Comparison of ENCODE assay signal across 8 cellular contexts in the genomic region with DNA sequence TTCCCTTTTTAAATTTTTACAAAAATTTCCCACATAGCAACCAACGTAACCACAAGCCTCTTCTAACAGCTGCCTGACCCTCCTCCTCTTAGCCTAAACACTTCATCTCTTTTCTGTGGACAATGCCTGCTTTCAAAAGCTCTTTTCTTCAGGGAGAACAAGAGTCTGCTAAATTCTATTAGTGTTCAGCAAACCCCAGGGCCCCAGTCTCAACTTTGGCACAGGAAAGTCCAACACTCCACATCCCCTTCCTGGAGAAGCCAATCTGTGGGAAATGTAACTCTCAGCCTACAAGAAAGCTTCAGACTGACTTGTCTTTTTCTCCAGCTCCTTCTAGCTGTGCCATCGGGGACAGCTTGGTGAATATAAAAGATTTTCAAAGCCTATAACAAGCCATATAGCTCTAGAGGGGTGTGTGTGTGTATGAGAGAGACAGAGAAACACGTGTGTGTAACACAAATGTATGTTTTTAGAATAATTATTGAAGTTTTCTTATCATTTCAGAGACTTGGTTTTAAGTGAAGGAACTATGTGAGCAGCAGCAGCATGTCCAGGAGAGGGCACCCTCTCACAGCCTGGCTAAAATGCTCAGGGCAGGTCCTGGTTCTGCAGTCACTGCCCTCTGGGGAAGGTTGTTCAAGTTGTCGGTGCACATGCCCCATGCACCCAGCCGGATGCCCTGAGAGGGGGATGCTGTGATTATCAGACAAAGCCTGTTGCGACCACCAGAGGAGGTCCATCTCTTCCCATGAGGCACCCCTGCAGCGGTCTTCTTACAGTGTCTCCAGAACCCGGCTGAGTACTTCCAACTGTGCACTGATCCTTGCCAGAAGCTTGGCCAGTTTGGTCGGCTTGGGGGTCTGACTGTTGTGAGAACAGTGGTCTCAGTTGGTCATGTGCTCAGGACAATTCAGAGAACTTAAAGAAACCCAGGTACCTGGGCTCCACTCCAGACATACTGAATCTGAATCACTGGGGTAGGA. TPM values are rescaled to one million over a fixed set of nuclear protein-coding genes. Genes with fewer than 3 reads are reported as not detected.
A peak's percentile ranks its signal among the peaks of the same experiment; 100 is the strongest.
DNase-seq lines count a peak whose midpoint lies in the region; ATAC-seq, FAIRE-seq and TF ChIP-seq lines count a peak whose summit lies in the region.

No MANE protein-coding gene starts in this region.

- H3K4me1 Mint-ChIP-seq in activated naive CD8-positive, alpha-beta T cell treated with anti-CD3 and anti-CD28 coated beads, Interleukin-2, amount 50 U/mL, for 24 hours = no peaks in the 10 kb centered on the region

- H3K4me3 ChIP-seq in PC-3 (ENCODE audit: low read length) = no peak overlapping the region

- CTCF ChIA-PET in PC-3 (lab: Charles Lee) = interaction anchor here (0.6 to 1.1 kb wide), 3 partner anchors 16 to 19 kb away, joined by 3 read pairs; no protein-coding TSS in a partner anchor

- no peaks in the 10 kb centered on the region; the same call in 1 of the 2 replicates for H3K4me1 ChIP-seq in PC-3 (ENCODE audit: insufficient read depth, low read length)

- no TSS peak for BruUV-seq in PC-3 (replicated peaks; lab: Mats Ljungman, UMichigan)

- TF ChIP-seq CTCF in PC-3 (conservative IDR thresholded peaks at IDR 0.05; ENCODE audit: low read depth, low read length) = peak; percentile 79

- no peaks in the 10 kb centered on the region; the same call in 1 of the 2 replicates for H3K36me3 ChIP-seq in PC-3 (ENCODE audit: low read depth, low read length)

- no peak overlapping the region for H3K27ac ChIP-seq in PC-3 (ENCODE audit: low read length)

- H2AFZ ChIP-seq in PC-3 (ENCODE audit: low read length) = peak overlapping the region; percentile 34; the same call in 1 of the 2 replicates

- H3K9me3 Mint-ChIP-seq in activated naive CD8-positive, alpha-beta T cell treated with anti-CD3 and anti-CD28 coated beads, Interleukin-2, amount 50 U/mL, for 24 hours = no peaks in the 10 kb centered on the region

- H3K4me3 Mint-ChIP-seq in activated naive CD8-positive, alpha-beta T cell treated with anti-CD3 and anti-CD28 coated beads, Interleukin-2, amount 50 U/mL, for 24 hours = no peak overlapping the region

- H4K20me1 ChIP-seq in PC-3 (ENCODE audit: low read length) = no peaks in the 10 kb centered on the region

- H3K36me3 Mint-ChIP-seq in activated naive CD8-positive, alpha-beta T cell treated with anti-CD3 and anti-CD28 coated beads, Interleukin-2, amount 50 U/mL, for 24 hours (ENCODE audit: low read depth) = no peaks in the 10 kb centered on the region

- H3K9me3 ChIP-seq in PC-3 (ENCODE audit: low read length) = no peaks in the 10 kb centered on the region

- peaks cover 13% of the 10 kb centered on the region for H3K27me3 Mint-ChIP-seq in activated naive CD8-positive, alpha-beta T cell treated with anti-CD3 and anti-CD28 coated beads, Interleukin-2, amount 50 U/mL, for 24 hours

- H3K27ac Mint-ChIP-seq in activated naive CD8-positive, alpha-beta T cell treated with anti-CD3 and anti-CD28 coated beads, Interleukin-2, amount 50 U/mL, for 24 hours = no peak overlapping the region

- peak; percentile 48 for FAIRE-seq in A204.1 (lab: Jason Lieb, UNC)

- no peak overlapping the region for H3K9ac ChIP-seq in PC-3 (ENCODE audit: low read length)

- no peaks in the 10 kb centered on the region for H3F3A ChIP-seq in PC-3 (ENCODE audit: low read length, unreplicated experiment)

- H3K79me2 ChIP-seq in PC-3 (ENCODE audit: low read length) = no peaks in the 10 kb centered on the region

- POLR2A ChIA-PET in PC-3 (lab: Charles Lee; ENCODE audit: unreplicated experiment) = interaction anchor here (0.6 kb wide), 1 partner anchor 10 kb away, joined by 3 read pairs; no protein-coding TSS in a partner anchor

- H3K9me2 ChIP-seq in PC-3 (replicated peaks; ENCODE audit: low read length) = no peaks in the 10 kb centered on the region

- H3K27me3 ChIP-seq in PC-3 (ENCODE audit: low read length) = no peaks in the 10 kb centered on the region

- DNase-seq in GM04504 (ENCODE audit: low read depth) = peak; percentile 24
- peak; percentile 57 for DNase-seq in PC-3
- DNase-seq in activated naive CD8-positive, alpha-beta T cell treated with anti-CD3 and anti-CD28 coated beads, Interleukin-2, amount 50 U/mL, for 24 hours = peak; percentile 33
- DNase-seq in left ventricle myocardium superior = peak; percentile 68
- DNase-seq in sciatic nerve (ENCODE audit: low spot score) = peak; percentile 65

- intact Hi-C loops in PC-3 (cut with micrococcal nuclease) = loop anchor here (1.0 to 5.0 kb wide), 3 partner anchors 79 to 305 kb away; no protein-coding TSS in a partner anchor
- intact Hi-C loops in left ventricle myocardium superior (cut with micrococcal nuclease) = loop anchor here (5.0 kb wide), 1 partner anchor 226 kb away; no protein-coding TSS in a partner anchor
- intact Hi-C loops in sciatic nerve (cut with DNase I) = no loop called here

- ATAC-seq in HG03103 (IDR thresholded peaks at IDR 0.05; ENCODE audit: low read depth, unreplicated experiment) (peak; percentile 63), PC-3 (peak; percentile 96), left ventricle myocardium superior (peak; percentile 93), sciatic nerve (peak; percentile 81), GM19452 (IDR thresholded peaks at IDR 0.05; ENCODE audit: unreplicated experiment) (no peak)
- ATAC-seq in activated naive CD8-positive, alpha-beta T cell treated with anti-CD3 and anti-CD28 coated beads, Interleukin-2, amount 50 U/mL, for 24 hours = peak; percentile 79

- H3K4me2 ChIP-seq in PC-3 (ENCODE audit: low read length) = no peak overlapping the region

RNA-seq across cellular contexts. Expression of gene CCDC70, which starts 34.4 kb away (rescaled TPM):
- not detected in 2 replicates for total RNA-seq in PC-3 (2014; rRNA removed)
- not detected for total RNA-seq in left ventricle myocardium superior
- total RNA-seq in sciatic nerve = not detected

RNA-seq across cellular contexts. Expression of gene TMEM272, which starts 51.2 kb away (rescaled TPM):
- 0.06 and 0.07 TPM in 2 replicates for total RNA-seq in PC-3 (2014; rRNA removed)
- total RNA-seq in left ventricle myocardium superior = 0.55 TPM
- total RNA-seq in sciatic nerve = 0.71 TPM
